Comparison of ENCODE assay signal across 24 cellular contexts in the genomic region with DNA sequence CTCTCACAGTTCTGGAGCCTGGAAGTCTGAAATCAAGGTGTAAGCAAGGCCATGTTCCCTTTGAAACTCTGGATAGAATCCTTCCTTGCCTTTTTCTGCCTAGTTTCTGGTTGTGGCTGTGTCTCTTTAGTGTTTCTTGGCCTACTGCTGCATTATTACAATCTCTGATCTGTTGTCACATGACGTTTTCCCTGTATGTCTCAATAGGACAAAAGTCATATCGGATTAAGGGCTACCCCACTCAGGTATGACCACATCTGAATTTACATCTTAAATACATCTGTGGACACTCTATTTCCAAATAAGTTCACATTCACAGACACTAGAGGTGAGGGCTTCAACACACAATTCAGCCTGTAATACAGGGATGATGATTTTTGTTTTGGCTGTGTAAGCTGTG. TPM values are rescaled to one million over a fixed set of nuclear protein-coding genes. Genes with fewer than 3 reads are reported as not detected.
DNase-seq lines count a peak whose midpoint lies in the region; ATAC-seq, FAIRE-seq and TF ChIP-seq lines count a peak whose summit lies in the region.
"Had no signal": no experiment of that assay in that cellular context is flagged by ENCODE, and none has a peak within 500 bp of the region (broad histone marks: within the 10 kb centered on the region; RNA-seq: fewer than 3 reads in every experiment).

No MANE protein-coding gene starts in this region.

- ATAC-seq in GM23338: no peak
- peak; percentile 80 to 88 (median 85) for ATAC-seq in right lobe of liver
- no peak for ATAC-seq in natural killer cell
- no peak for ATAC-seq in HG03045 (IDR thresholded peaks at IDR 0.05; ENCODE audit: unreplicated experiment)
- ATAC-seq: HCT116, PC-3 had no signal

- no peak overlapping the region for H3K23ac ChIP-seq in H1 (ENCODE audit: insufficient read length)

- TF ChIP-seq EP300 in H1 (IDR thresholded peaks at IDR 0.05; ENCODE audit: borderline replicate concordance in 1 of 2, low read depth in 2 of 2, low read length in 2 of 2): no peak

- H3K4me1 ChIP-seq in GM23338 (ENCODE audit: insufficient read depth) (peaks cover 53% of the 10 kb centered on the region), H1 (replicated peaks in 1 of 4; ENCODE audit: control insufficient read depth in 3 of 4, insufficient read depth in 4 of 4, low read length in 3 of 4) (peaks cover 1 to 28% (median 15%) of the 10 kb centered on the region in 4 experiments; a peak in 6 of 7 replicates), right lobe of liver (peaks cover 0 to 14% (median 6%) of the 10 kb centered on the region in 4 donors), rectal smooth muscle tissue (ENCODE audit: control insufficient read depth, insufficient read depth, low read length) (peaks cover 11% of the 10 kb centered on the region)
- H3K4me1 ChIP-seq: BLaER1 treated with 17β-estradiol and CSF1 and Interleukin-3, amounts not matched to agents 10 nM and 100 nM had no signal

- H2AFZ ChIP-seq in GM23338: no peak overlapping the region
- no peak overlapping the region for H2AFZ ChIP-seq in H1 (ENCODE audit: low read length)

- no peak overlapping the region for H4K8ac ChIP-seq in H1 (ENCODE audit: extremely low read depth, insufficient read depth, low read length)

- TF ChIP-seq CTCF in GM23338 (conservative IDR thresholded peaks at IDR 0.05; ENCODE audit: low read depth in 2 of 2): no peak
- no peak for TF ChIP-seq CTCF in H1 (IDR thresholded peaks at IDR 0.05; ENCODE audit: control extremely low read depth in 1 of 3, insufficient read depth in 1 of 3, low read depth in 1 of 3, low read length in 3 of 3)
- no peak for TF ChIP-seq CTCF in right lobe of liver (IDR thresholded peaks at IDR 0.05)
- no peak for TF ChIP-seq CTCF in natural killer cell (IDR thresholded peaks at IDR 0.05)

- H3K18ac ChIP-seq in H1 (ENCODE audit: extremely low read depth, low read length): no peak overlapping the region

- no peak for DNase-seq in GM23338 (ENCODE audit: low spot score)
- DNase-seq in H1 (ENCODE audit: low read depth in 1 of 2, low spot score in 2 of 2): no peak
- DNase-seq in right lobe of liver: no peak
- no peak for DNase-seq in NCI-H748 (lab: John Stamatoyannopoulos, UW; ENCODE audit: unreplicated experiment)
- DNase-seq in natural killer cell: no peak
- DNase-seq: CD4-positive, alpha-beta T cell; Karpas-422; NCI-H1092 treated with DMSO at 0.1 percent for 48 hours; NCI-H1436; NCI-H187 treated with DMSO at 0.1 percent for 48 hours; NCI-H2171 treated with DMSO at 0.1 percent for 48 hours; NCI-H524; NCI-H82; NK-92 treated with Interleukin-12 subunit alpha and Interleukin-12 subunit beta, amount 100 ng/mL, for 24 hours; PC-3; SK-N-SH had no signal

- no peaks in the 10 kb centered on the region for H3K27me3 ChIP-seq in GM23338 (ENCODE audit: insufficient read depth)
- H3K27me3 ChIP-seq in H1 (replicated peaks in 1 of 4; ENCODE audit: control insufficient read depth in 3 of 4, extremely low read depth in 1 of 4, insufficient read depth in 3 of 4, low read length in 3 of 4): no peaks in the 10 kb centered on the region
- no peaks in the 10 kb centered on the region for H3K27me3 ChIP-seq in right lobe of liver
- H3K27me3 ChIP-seq in rectal smooth muscle tissue (ENCODE audit: control insufficient read depth, insufficient read depth, low read length): no peaks in the 10 kb centered on the region

- no peak overlapping the region for H3K27ac Mint-ChIP-seq in GM23338
- no peak overlapping the region for H3K27ac Mint-ChIP-seq in natural killer cell
- H3K27ac Mint-ChIP-seq: CD4-positive, alpha-beta T cell had no signal

- H3K27me3 Mint-ChIP-seq in GM23338 (ENCODE audit: insufficient read depth, low read depth, poor library complexity): peaks cover 4% of the 10 kb centered on the region
- peaks cover 0 to 5% of the 10 kb centered on the region in 2 donors for H3K27me3 Mint-ChIP-seq in natural killer cell (ENCODE audit: low read depth in 2 of 2)
- H3K27me3 Mint-ChIP-seq: CD4-positive, alpha-beta T cell had no signal

- H3K79me1 ChIP-seq in H1 (ENCODE audit: low read depth, low read length): no peaks in the 10 kb centered on the region

- peak overlapping the region; percentile 82 for H3K27ac ChIP-seq in GM23338 (ENCODE audit: low read depth)
- no peak overlapping the region for H3K27ac ChIP-seq in H1 (ENCODE audit: low read depth, low read length)
- no peak overlapping the region for H3K27ac ChIP-seq in right lobe of liver
- peak overlapping the region; percentile 32 for H3K27ac ChIP-seq in rectal smooth muscle tissue (ENCODE audit: low read depth, low read length)
- H3K27ac ChIP-seq: BLaER1 treated with 17β-estradiol and CSF1 and Interleukin-3, amounts not matched to agents 10 nM and 100 nM; HL-60 had no signal

- H3K36me3 Mint-ChIP-seq in GM23338 (ENCODE audit: low read depth) (no peaks in the 10 kb centered on the region), natural killer cell (no peaks in the 10 kb centered on the region)

- H3K56ac ChIP-seq in H1 (replicated peaks; ENCODE audit: insufficient read length, low read depth, low read length): no peak overlapping the region

- no peak overlapping the region for H3K4me3 Mint-ChIP-seq in GM23338
- H3K4me3 Mint-ChIP-seq in natural killer cell: no peak overlapping the region
- H3K4me3 Mint-ChIP-seq: CD4-positive, alpha-beta T cell had no signal

- H2AK5ac ChIP-seq in H1 (ENCODE audit: low read depth, low read length): no peak overlapping the region

- no peak overlapping the region for H3K14ac ChIP-seq in H1 (ENCODE audit: insufficient read length)

- H3K9me3 Mint-ChIP-seq in GM23338 (no peaks in the 10 kb centered on the region), natural killer cell (no peaks in the 10 kb centered on the region)
- H3K9me3 Mint-ChIP-seq: CD4-positive, alpha-beta T cell had no signal

- no peaks in the 10 kb centered on the region for H4K20me1 ChIP-seq in GM23338 (replicated peaks; ENCODE audit: insufficient read depth)
- peaks cover 0 to 3% of the 10 kb centered on the region in 2 experiments for H4K20me1 ChIP-seq in H1 (replicated peaks in 1 of 2; ENCODE audit: control insufficient read depth in 1 of 2, insufficient read depth in 2 of 2, low read length in 2 of 2)
- H4K20me1 ChIP-seq: BLaER1 treated with 17β-estradiol and CSF1 and Interleukin-3, amounts not matched to agents 10 nM and 100 nM had no signal

- H2BK20ac ChIP-seq in H1 (ENCODE audit: low read length): no peak overlapping the region

- H3K4ac ChIP-seq in H1 (replicated peaks; ENCODE audit: insufficient read length, low read depth, low read length): no peak overlapping the region

- H3K9me2 ChIP-seq in GM23338 (ENCODE audit: insufficient read depth): no peaks in the 10 kb centered on the region
- H3K9me2 ChIP-seq: SK-N-SH had no signal

- no peaks in the 10 kb centered on the region; the same call in 1 of the 2 replicates for H3K23me2 ChIP-seq in H1 (ENCODE audit: low read depth, low read length)

- CTCF ChIA-PET in H1 (lab: Charles Lee; ENCODE audit: partially characterized antibody): no interaction called here

- no peak overlapping the region for H2BK12ac ChIP-seq in H1 (ENCODE audit: low read depth, low read length)

- H3K9me3 ChIP-seq in H1 (ENCODE audit: insufficient read depth in 2 of 2, low read depth in 1 of 2, low read length in 1 of 2): no peaks in the 10 kb centered on the region
- H3K9me3 ChIP-seq in right lobe of liver: no peaks in the 10 kb centered on the region
- H3K9me3 ChIP-seq: BLaER1 treated with 17β-estradiol and CSF1 and Interleukin-3, amounts not matched to agents 10 nM and 100 nM; SK-N-SH had no signal

- peak; percentile 55 for FAIRE-seq in H1 (lab: Jason Lieb, UNC)
- FAIRE-seq: A204.1, D721Med, G401.6 had no signal

- H3K79me2 ChIP-seq in GM23338 (replicated peaks; ENCODE audit: insufficient read depth) (peaks cover 98% of the 10 kb centered on the region), H1 (ENCODE audit: control insufficient read depth in 1 of 2, insufficient read depth in 2 of 2, low read length in 2 of 2) (peaks cover 27 to 100% of the 10 kb centered on the region in 2 experiments)

- no peak for TF ChIP-seq RAD21 in H1 (IDR thresholded peaks at IDR 0.05 in 1 of 2, conservative IDR thresholded peaks at IDR 0.05 in 1 of 2; ENCODE audit: low read depth in 2 of 2, low read length in 2 of 2)

- H3K4me3 ChIP-seq in GM23338 (no peak overlapping the region), H1 (ENCODE audit: extremely low read depth in 1 of 4, insufficient read depth in 2 of 4, low read depth in 3 of 4, low read length in 4 of 4) (no peak overlapping the region), right lobe of liver (no peak overlapping the region), rectal smooth muscle tissue (ENCODE audit: low read length) (no peak overlapping the region)
- H3K4me3 ChIP-seq: BLaER1 treated with 17β-estradiol and CSF1 and Interleukin-3, amounts not matched to agents 10 nM and 100 nM had no signal

- no peak overlapping the region for H2BK5ac ChIP-seq in H1 (ENCODE audit: low read depth, low read length)

- H4K5ac ChIP-seq in H1 (ENCODE audit: insufficient read length, low read depth, low read length): no peak overlapping the region

- H2BK15ac ChIP-seq in H1 (ENCODE audit: low read length): no peak overlapping the region

- intact Hi-C loops in right lobe of liver (cut with DNase I): no loop called here
- intact Hi-C loops in natural killer cell (cut with micrococcal nuclease): no loop called here

- POLR2A ChIA-PET in H1 (lab: Charles Lee; ENCODE audit: partially characterized antibody): no interaction called here

- H3F3A ChIP-seq in GM23338 (replicated peaks; ENCODE audit: low read depth): no peaks in the 10 kb centered on the region

- H3K36me3 ChIP-seq in GM23338 (ENCODE audit: insufficient read depth): no peaks in the 10 kb centered on the region
- no peaks in the 10 kb centered on the region for H3K36me3 ChIP-seq in H1 (ENCODE audit: control insufficient read depth in 2 of 4, insufficient read depth in 4 of 4, low read length in 3 of 4)
- no peaks in the 10 kb centered on the region for H3K36me3 ChIP-seq in right lobe of liver
- H3K36me3 ChIP-seq in rectal smooth muscle tissue (ENCODE audit: control insufficient read depth, insufficient read depth, low read length): no peaks in the 10 kb centered on the region
- H3K36me3 ChIP-seq: BLaER1 treated with 17β-estradiol and CSF1 and Interleukin-3, amounts not matched to agents 10 nM and 100 nM had no signal

- H3K9ac ChIP-seq in H1 (replicated peaks in 1 of 4; ENCODE audit: extremely low read depth in 1 of 4, low read depth in 3 of 4, low read length in 3 of 4): no peak overlapping the region
- H3K9ac ChIP-seq in rectal smooth muscle tissue (ENCODE audit: low read length): no peak overlapping the region
- H3K9ac ChIP-seq: BLaER1 treated with 17β-estradiol and CSF1 and Interleukin-3, amounts not matched to agents 10 nM and 100 nM; SK-N-SH had no signal

- H4K91ac ChIP-seq in H1 (replicated peaks; ENCODE audit: insufficient read length, low read length): no peak overlapping the region

- peaks cover 31% of the 10 kb centered on the region for H3K4me1 Mint-ChIP-seq in GM23338
- no peaks in the 10 kb centered on the region for H3K4me1 Mint-ChIP-seq in natural killer cell

- H2BK120ac ChIP-seq in H1 (replicated peaks; ENCODE audit: low read depth, low read length): no peak overlapping the region

- 81% methylated on average over 2 of the region's 2 CpGs; no CpG with 5 or more reads in 1 of the 2 experiments for WGBS in H1 (ENCODE audit: extremely low coverage in 1 of 2, insufficient coverage in 1 of 2, insufficient read length in 1 of 2, insufficient replicate concordance in 2 of 2, low coverage in 1 of 2, low lambda C conversion rate in 2 of 2, missing lambda C conversion rate in 1 of 2), 2 experiments
- 45% methylated on average over 2 of the region's 2 CpGs for WGBS in right lobe of liver (ENCODE audit: insufficient coverage, low coverage, low lambda C conversion rate, missing lambda C conversion rate)

- no peak overlapping the region for H3K4me2 ChIP-seq in GM23338
- H3K4me2 ChIP-seq in H1 (ENCODE audit: insufficient read depth in 1 of 2, low read depth in 2 of 2, low read length in 2 of 2): no peak overlapping the region
- H3K4me2 ChIP-seq: BLaER1 treated with 17β-estradiol and CSF1 and Interleukin-3, amounts not matched to agents 10 nM and 100 nM; SK-N-SH had no signal

- TF ChIP-seq POLR2A in H1 (IDR thresholded peaks at IDR 0.05; ENCODE audit: control extremely low read depth in 1 of 2, low read depth in 2 of 2, low read length in 2 of 2) (no peak), right lobe of liver (IDR thresholded peaks at IDR 0.05) (no peak)

RNA-seq across cellular contexts. Expression of gene NECTIN3, which starts 13.3 kb away (rescaled TPM):
- total RNA-seq in GM23338 (2014; rRNA removed; shearing (Covaris generic)): 48.2 TPM in 2 replicates
- polyA plus RNA-seq in GM23338 (2016; fragmentation: Nextera tagmentation; extraction: Ambion mirVana): 16.0 and 16.2 TPM in 2 replicates
- 50.6 and 52.2 TPM in 2 replicates for total RNA-seq in H1 (2021; fragmentation: NEBNext Ultra II Directional; extraction: Animal tissue kit (Norgen Biotek cat#: 25700))
- polyA plus RNA-seq in H1 (2011; rRNA removed): 9.4 and 13.6 TPM in 2 replicates
- 15.6 TPM for polyA plus RNA-seq in H1 (2011; cell fraction: cytosol; rRNA removed)
- polyA plus RNA-seq in H1 (2011; cell fraction: nucleus; rRNA removed): 13.6 TPM
- polyA plus RNA-seq in H1 (2012, experiment 1 of 2): 19.5 to 30.3 TPM (median 25.6 TPM) in 4 replicates
- polyA plus RNA-seq in H1 (2012, experiment 2 of 2): 2.2 TPM
- polyA plus RNA-seq in H1 (2013, experiment 1 of 2): 36.4 TPM
- 39.8 TPM for polyA plus RNA-seq in H1 (2013, experiment 2 of 2)
- polyA minus RNA-seq in H1 (2011; rRNA and poly(A)+ RNA removed): 52.5 and 75.7 TPM in 2 replicates
- polyA minus RNA-seq in H1 (2011; cell fraction: cytosol; rRNA and poly(A)+ RNA removed): 48.6 TPM
- 104 TPM for polyA minus RNA-seq in H1 (2011; cell fraction: nucleus; rRNA and poly(A)+ RNA removed)
- total RNA-seq in right lobe of liver: 10 to 100 TPM; 15.1 to 31.0 (median 23.1) TPM
- 1 to 10 TPM in 2 of 3 donors, under 1 TPM in 1; 0.26 to 3.7 (median 2.3) TPM for total RNA-seq in natural killer cell

Comparison
In these comparisons a context has a peak if more than half of its experiments do, and no peak if none do; other contexts are left out.
1. ATAC-seq: peak in right lobe of liver (4 of 4); none in GM23338 (single experiment), natural killer cell (0 of 3) and HG03045 (single experiment).
2. H3K27ac ChIP-seq: peak in GM23338 (single experiment) and rectal smooth muscle tissue (single experiment); none in H1 (single experiment) and right lobe of liver (0 of 3).